ENCODE assay signal across 20 cellular contexts in the genomic region with DNA sequence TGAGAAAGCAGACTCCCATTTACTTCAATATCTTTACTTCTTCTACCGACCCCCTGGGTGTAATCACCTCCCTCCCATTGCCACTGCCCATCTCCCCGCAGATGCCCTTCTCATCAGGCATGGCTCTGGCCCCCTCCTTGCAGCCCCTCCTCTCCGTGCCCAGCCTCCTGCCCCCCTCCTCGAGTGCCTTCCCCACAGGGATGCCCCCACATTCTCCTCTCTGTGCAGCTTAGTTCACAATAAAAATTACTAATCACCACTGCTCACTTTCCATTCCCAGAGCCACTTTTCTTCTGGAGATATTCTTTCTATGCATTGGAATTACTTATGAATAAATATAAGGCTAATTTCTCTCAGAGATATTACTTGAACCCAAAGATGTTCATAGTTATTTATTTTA. TPM values are rescaled to one million over a fixed set of nuclear protein-coding genes. Genes with fewer than 3 reads are reported as not detected.
DNase-seq lines count a peak whose midpoint lies in the region; ATAC-seq lines count a peak whose summit lies in the region.
"Had no signal": no experiment of that assay in that cellular context is flagged by ENCODE, and none has a peak within 500 bp of the region (broad histone marks: within the 10 kb centered on the region; RNA-seq: fewer than 3 reads in every experiment).

No MANE protein-coding gene starts in this region.

- peaks cover 5% of the 10 kb centered on the region for H3K9me3 Mint-ChIP-seq in activated naive CD8-positive, alpha-beta T cell treated with anti-CD3 and anti-CD28 coated beads, Interleukin-2, amount 50 U/mL, for 24 hours
- no peaks in the 10 kb centered on the region for H3K9me3 Mint-ChIP-seq in activated naive CD8-positive, alpha-beta T cell treated with anti-CD3 and anti-CD28 coated beads for 36 hours
- H3K9me3 Mint-ChIP-seq: CD4-positive, alpha-beta memory T cell had no signal

- no peaks in the 10 kb centered on the region for H3K36me3 Mint-ChIP-seq in activated naive CD8-positive, alpha-beta T cell treated with anti-CD3 and anti-CD28 coated beads, Interleukin-2, amount 50 U/mL, for 24 hours (ENCODE audit: low read depth)
- H3K36me3 Mint-ChIP-seq in activated naive CD8-positive, alpha-beta T cell treated with anti-CD3 and anti-CD28 coated beads for 36 hours: no peaks in the 10 kb centered on the region
- H3K36me3 Mint-ChIP-seq: CD4-positive, alpha-beta memory T cell had no signal

- no peak for ATAC-seq in activated naive CD8-positive, alpha-beta T cell treated with anti-CD3 and anti-CD28 coated beads, Interleukin-2, amount 50 U/mL, for 24 hours
- ATAC-seq in GM19452 (IDR thresholded peaks at IDR 0.05; ENCODE audit: unreplicated experiment): no peak

- no peak overlapping the region for H3K4me3 Mint-ChIP-seq in activated naive CD8-positive, alpha-beta T cell treated with anti-CD3 and anti-CD28 coated beads, Interleukin-2, amount 50 U/mL, for 24 hours
- no peak overlapping the region for H3K4me3 Mint-ChIP-seq in activated naive CD8-positive, alpha-beta T cell treated with anti-CD3 and anti-CD28 coated beads for 36 hours

- H3K27ac Mint-ChIP-seq in activated naive CD8-positive, alpha-beta T cell treated with anti-CD3 and anti-CD28 coated beads, Interleukin-2, amount 50 U/mL, for 24 hours: peak overlapping the region; percentile 88
- no peak overlapping the region for H3K27ac Mint-ChIP-seq in activated naive CD8-positive, alpha-beta T cell treated with anti-CD3 and anti-CD28 coated beads for 36 hours

- peaks cover 53% of the 10 kb centered on the region for H3K4me1 Mint-ChIP-seq in activated naive CD8-positive, alpha-beta T cell treated with anti-CD3 and anti-CD28 coated beads, Interleukin-2, amount 50 U/mL, for 24 hours
- peaks cover 26% of the 10 kb centered on the region for H3K4me1 Mint-ChIP-seq in activated naive CD8-positive, alpha-beta T cell treated with anti-CD3 and anti-CD28 coated beads for 36 hours

- peaks cover 12% of the 10 kb centered on the region for H3K27me3 Mint-ChIP-seq in activated naive CD8-positive, alpha-beta T cell treated with anti-CD3 and anti-CD28 coated beads, Interleukin-2, amount 50 U/mL, for 24 hours
- no peaks in the 10 kb centered on the region for H3K27me3 Mint-ChIP-seq in activated naive CD8-positive, alpha-beta T cell treated with anti-CD3 and anti-CD28 coated beads for 36 hours

- no peak for DNase-seq in activated naive CD8-positive, alpha-beta T cell treated with anti-CD3 and anti-CD28 coated beads, Interleukin-2, amount 50 U/mL, for 24 hours
- no peak for DNase-seq in activated naive CD8-positive, alpha-beta T cell treated with anti-CD3 and anti-CD28 coated beads for 36 hours
- peak; percentile 3 for DNase-seq in H4 (ENCODE audit: low spot score)
- peak; percentile 33 for DNase-seq in mesenteric fat pad (ENCODE audit: low spot score)
- DNase-seq in ureter (ENCODE audit: low spot score): peak; percentile 19
- DNase-seq in superior temporal gyrus (ENCODE audit: extremely low spot score): no peak
- DNase-seq: CD4-positive, alpha-beta memory T cell; DMS 273 treated with DMSO at 0.1 percent for 48 hours; DMS79 treated with DMSO at 0.1 percent for 48 hours; NCI-H1092 treated with DMSO at 0.1 percent for 48 hours; NCI-H1436 treated with DMSO at 0.1 percent for 48 hours; NCI-H1930; NCI-H2227 treated with DMSO at 0.1 percent for 48 hours; NCI-H510A; PC-9; SIG-M5 had no signal

RNA-seq across cellular contexts. Expression of gene IFITM10, which starts 22.1 kb away (rescaled TPM):
- total RNA-seq in activated naive CD8-positive, alpha-beta T cell treated with anti-CD3 and anti-CD28 coated beads for 36 hours: not detected
- 1.4 and 2.0 TPM in 2 replicates for total RNA-seq in H4 (2014; rRNA removed; shearing (Covaris generic))
- total RNA-seq in mesenteric fat pad (1.5 TPM), ureter (49.2 TPM)
- total RNA-seq: A673 had no signal

RNA-seq across cellular contexts. Expression of gene KRTAP5-6, which starts 31.3 kb away (rescaled TPM):
- not detected for total RNA-seq in activated naive CD8-positive, alpha-beta T cell treated with anti-CD3 and anti-CD28 coated beads for 36 hours
- not detected in 2 replicates for total RNA-seq in H4 (2014; rRNA removed; shearing (Covaris generic))
- total RNA-seq in mesenteric fat pad: not detected
- not detected for total RNA-seq in ureter
- total RNA-seq: A673; Caco-2; CD4-positive, alpha-beta memory T cell; H1; PC-9 had no signal

RNA-seq across cellular contexts. Expression of gene CTSD, which starts 35.4 kb away (rescaled TPM):
- 10 to 100 TPM; 40.9 to 43.0 TPM for total RNA-seq in activated naive CD8-positive, alpha-beta T cell treated with anti-CD3 and anti-CD28 coated beads for 36 hours
- 516 and 559 TPM in 2 replicates for total RNA-seq in H4 (2014; rRNA removed; shearing (Covaris generic))
- total RNA-seq in mesenteric fat pad: 940 TPM
- 1,385 TPM for total RNA-seq in ureter

Comparison
In these comparisons a context has a peak if more than half of its experiments do, and no peak if none do; other contexts are left out.
1. DNase-seq: peak in H4 (single experiment), mesenteric fat pad (single experiment) and ureter (single experiment); none in activated naive CD8-positive, alpha-beta T cell treated with anti-CD3 and anti-CD28 coated beads, Interleukin-2, amount 50 U/mL, for 24 hours (single experiment), activated naive CD8-positive, alpha-beta T cell treated with anti-CD3 and anti-CD28 coated beads for 36 hours (single experiment) and superior temporal gyrus (single experiment).
2. RNA of gene IFITM10, which starts 22.1 kb away (total RNA-seq): 49.2 TPM in ureter (single experiment); 1.4 to 2.0 TPM in H4, 1.5 TPM in mesenteric fat pad (single experiment) and not detected in activated naive CD8-positive, alpha-beta T cell treated with anti-CD3 and anti-CD28 coated beads for 36 hours; every median in the first group is over 10 times any median in the second.
3. RNA of gene CTSD, which starts 35.4 kb away (total RNA-seq): 1,385 TPM in ureter (single experiment), 940 TPM in mesenteric fat pad (single experiment) and 516 to 559 TPM in H4; 40.9 to 43.0 TPM in activated naive CD8-positive, alpha-beta T cell treated with anti-CD3 and anti-CD28 coated beads for 36 hours; every median in the first group is over 10 times any median in the second.